Comparison of ENCODE assay signal across 8 cellular contexts in the genomic region with DNA sequence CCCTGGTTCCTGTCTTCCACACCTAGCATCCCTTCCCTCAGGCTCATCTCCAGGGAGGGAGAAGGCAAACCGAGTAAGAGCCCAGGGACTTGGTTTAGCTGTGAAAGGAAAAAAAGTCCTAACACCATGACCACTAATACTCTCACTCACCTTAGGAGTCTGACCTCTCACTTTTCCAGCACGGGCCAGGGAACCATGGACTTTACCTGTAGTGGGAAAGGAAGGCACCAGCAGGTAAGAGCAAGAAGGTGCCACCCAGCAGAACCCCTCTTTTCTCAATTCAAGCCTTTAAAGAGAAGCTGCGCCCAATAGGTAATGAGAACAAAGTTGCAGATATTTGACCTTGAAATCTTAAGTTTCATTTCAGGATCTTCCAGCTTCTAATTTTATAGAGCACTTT. TPM values are rescaled to one million over a fixed set of nuclear protein-coding genes. Genes with fewer than 3 reads are reported as not detected.
DNase-seq lines count a peak whose midpoint lies in the region; ATAC-seq, FAIRE-seq and TF ChIP-seq lines count a peak whose summit lies in the region.

No MANE protein-coding gene starts in this region.

- H3K9ac ChIP-seq in K562 (ENCODE audit: insufficient read depth in 1 of 2, low read depth in 2 of 2, low read length in 2 of 2): peak overlapping the region; percentile 98; a peak in 3 of 4 replicates

- POLR2A ChIA-PET in K562 (lab: Yijun Ruan, JAX): interaction anchor here (0.6 to 9.5 kb wide), 11 partner anchors 9 to 738 kb away, joined by 3 to 182 read pairs (median 3); a partner anchor contains a TSS

- no peaks in the 10 kb centered on the region for H3K9me1 ChIP-seq in K562 (ENCODE audit: control insufficient read depth, insufficient read depth, low read length)

- H3K9me3 ChIP-seq in left ventricle myocardium inferior (replicated peaks) (no peaks in the 10 kb centered on the region), K562 (replicated peaks; ENCODE audit: control insufficient read depth, insufficient read depth, low read depth, low read length) (no peaks in the 10 kb centered on the region), mesodermal cell (ENCODE audit: control insufficient read depth, low read length) (no peaks in the 10 kb centered on the region)

- peaks cover 4% of the 10 kb centered on the region; the same call in 1 of the 2 replicates for H4K20me1 ChIP-seq in K562 (replicated peaks; ENCODE audit: control insufficient read depth, insufficient read depth, low read length)

- in situ Hi-C loops in K562 (cut with MboI): no loop called here

- intact Hi-C loops in left ventricle myocardium inferior (cut with micrococcal nuclease): no loop called here
- intact Hi-C loops in Right ventricle myocardium superior (cut with DNase I): no loop called here
- intact Hi-C loops in K562 (cut with micrococcal nuclease): no loop called here

- WGBS in K562 (ENCODE audit: insufficient coverage, low coverage, missing lambda C conversion rate): 57% methylated on average over 3 of the region's 3 CpGs
- WGBS in mesodermal cell (ENCODE audit: insufficient coverage in 2 of 2), 2 experiments: 93% methylated on average over 2 of the region's 3 CpGs; no CpG with 5 or more reads in 1 of the 2 experiments

- H3K4me3 ChIP-seq in left ventricle myocardium inferior: peak overlapping the region; percentile 92
- H3K4me3 ChIP-seq in K562: peak overlapping the region; percentile 98
- peak overlapping the region; percentile 95 for H3K4me3 ChIP-seq in mesodermal cell (ENCODE audit: extremely low read depth, insufficient read depth, low read length, poor library complexity, severe bottlenecking)

- BruUV-seq in K562 (replicated peaks; lab: Mats Ljungman, UMichigan): no TSS peak

- no peaks in the 10 kb centered on the region for H3K27me3 ChIP-seq in left ventricle myocardium inferior (ENCODE audit: low read depth)
- no peaks in the 10 kb centered on the region for H3K27me3 ChIP-seq in K562 (ENCODE audit: control insufficient read depth in 2 of 2, insufficient read depth in 2 of 2, low read length in 2 of 2)

- H3K27ac ChIP-seq in left ventricle myocardium inferior (replicated peaks) (peak overlapping the region; percentile 92), K562 (ENCODE audit: extremely low read depth, low read depth, low read length) (peak overlapping the region; percentile 96), mesodermal cell (ENCODE audit: low read depth, low read length, severe bottlenecking) (no peak overlapping the region)

- TF ChIP-seq POLR2A in K562 (conservative IDR thresholded peaks at IDR 0.05): no peak

- CTCF ChIA-PET in K562 (lab: Yijun Ruan, JAX; ENCODE audit: low intra/inter-chr PET ratio): interaction anchor here (1.1 kb wide), 1 partner anchor 107 kb away, joined by 3 read pairs; a partner anchor contains a TSS

- TF ChIP-seq EP300 in K562 (IDR thresholded peaks at IDR 0.05; ENCODE audit: low read length): no peak

- no peak for FAIRE-seq in K562 (lab: Jason Lieb, UNC)

- H3K4me2 ChIP-seq in K562 (ENCODE audit: insufficient read depth, low read length): peak overlapping the region; percentile 100

- no peak overlapping the region for H2AFZ ChIP-seq in K562 (ENCODE audit: low read depth, low read length)

- TF ChIP-seq RAD21 in K562 (CRISPR knock-in tag; conservative IDR thresholded peaks at IDR 0.05 in 1 of 2, IDR thresholded peaks at IDR 0.05 in 1 of 2): no peak

- peaks cover 60% of the 10 kb centered on the region for H3K4me1 ChIP-seq in left ventricle myocardium inferior
- peaks cover 21 to 34% of the 10 kb centered on the region in 2 experiments; a peak in 4 of 5 replicates for H3K4me1 ChIP-seq in K562 (replicated peaks in 1 of 2; ENCODE audit: control insufficient read depth in 2 of 2, insufficient read depth in 2 of 2, low read length in 2 of 2)
- peaks cover 11% of the 10 kb centered on the region for H3K4me1 ChIP-seq in mesodermal cell (ENCODE audit: control insufficient read depth, insufficient read depth, low read length, poor library complexity, severe bottlenecking)

- TF ChIP-seq CTCF in left ventricle myocardium inferior (IDR thresholded peaks at IDR 0.05; ENCODE audit: borderline replicate concordance): no peak
- TF ChIP-seq CTCF in K562 (IDR thresholded peaks at IDR 0.05 in 2 of 3, conservative IDR thresholded peaks at IDR 0.05 in 1 of 3; ENCODE audit: insufficient read depth in 2 of 3, low read depth in 1 of 3, low read length in 3 of 3): no peak

- peaks cover 73% of the 10 kb centered on the region for H3K79me2 ChIP-seq in K562 (ENCODE audit: control insufficient read depth, insufficient read depth, low read length)

- ATAC-seq in Right ventricle myocardium superior (ENCODE audit: poor library complexity) (no peak), K562 (no peak), GM19455 (IDR thresholded peaks at IDR 0.05; ENCODE audit: unreplicated experiment) (no peak)

- DNase-seq in left ventricle myocardium inferior: no peak
- DNase-seq in Right ventricle myocardium superior: no peak
- DNase-seq in K562 (ENCODE audit: extremely low read depth in 1 of 4, low spot score in 3 of 4): peak in 1 of 4 experiments; percentile 3
- no peak for DNase-seq in middle frontal gyrus (ENCODE audit: extremely low spot score, low spot score)
- DNase-seq in NCI-H345 treated with DMSO at 0.1 percent for 48 hours (lab: John Stamatoyannopoulos, UW; ENCODE audit: unreplicated experiment): no peak
- DNase-seq in NCI-H2107 (lab: John Stamatoyannopoulos, UW): no peak

- peaks cover 54% of the 10 kb centered on the region for H3K36me3 ChIP-seq in left ventricle myocardium inferior
- H3K36me3 ChIP-seq in K562 (ENCODE audit: control insufficient read depth, insufficient read depth, low read length): peaks cover 71% of the 10 kb centered on the region
- peaks cover 67% of the 10 kb centered on the region for H3K36me3 ChIP-seq in mesodermal cell (ENCODE audit: control insufficient read depth, insufficient read depth, low read length)

RNA-seq across cellular contexts. Expression of a gene that starts 1.1 kb away (rescaled TPM):
- 629 TPM for total RNA-seq in left ventricle myocardium inferior
- total RNA-seq in Right ventricle myocardium superior: 666 TPM
- total RNA-seq in K562 (2011; cell fraction: chromatin; rRNA removed; ENCODE audit: low replicate concordance): 85.1 and 161 TPM in 2 replicates
- 307 and 365 TPM in 2 replicates for total RNA-seq in K562 (2011; cell fraction: nucleolus; rRNA removed)
- 257 and 358 TPM in 2 replicates for total RNA-seq in K562 (2011; cell fraction: nucleoplasm; rRNA removed)
- total RNA-seq in K562 (2014; rRNA removed): 1,447 and 1,737 TPM in 2 replicates
- 702 and 715 TPM in 2 replicates for total RNA-seq in K562 (2014; rRNA removed; fragmentation: Illumina TruSeq; extraction: Trizol)
- total RNA-seq in K562 (2015; rRNA removed; fragmentation: Illumina TruSeq; extraction: Trizol): 990 and 995 TPM in 2 replicates
- total RNA-seq in K562 (2021): 1,380 and 1,521 TPM in 2 replicates
- polyA plus RNA-seq in K562 (2011; rRNA removed): 562 and 568 TPM in 2 replicates
- polyA plus RNA-seq in K562 (2011; cell fraction: cytosol; rRNA removed): 741 and 1,178 TPM in 2 replicates
- 380 and 503 TPM in 2 replicates for polyA plus RNA-seq in K562 (2011; cell fraction: nucleus; rRNA removed)
- 1,837 and 2,123 TPM in 2 replicates for polyA plus RNA-seq in K562 (2012)
- 942 and 1,036 TPM in 2 replicates for polyA plus RNA-seq in K562 (2014; fragmentation: Illumina TruSeq; extraction: Trizol)
- 100 to 1,000 TPM; 433 to 575 TPM for polyA plus RNA-seq in K562 (2014; fragmentation: Nextera tagmentation; extraction: Ambion mirVana)
- polyA plus RNA-seq in K562 (2014; rRNA removed): 1,498 and 1,827 TPM in 2 replicates
- polyA minus RNA-seq in K562 (2011; rRNA and poly(A)+ RNA removed): 236 and 263 TPM in 2 replicates
- 352 and 386 TPM in 2 replicates for polyA minus RNA-seq in K562 (2011; cell fraction: cytosol; rRNA and poly(A)+ RNA removed)
- polyA minus RNA-seq in K562 (2011; cell fraction: nucleus; rRNA and poly(A)+ RNA removed): 98.0 and 181 TPM in 2 replicates
- polyA plus RNA-seq in mesodermal cell (2013, experiment 1 of 2): 921 TPM
- 789 TPM for polyA plus RNA-seq in mesodermal cell (2013, experiment 2 of 2)

RNA-seq across cellular contexts. Expression of a gene that starts 1.3 kb away (rescaled TPM):
- total RNA-seq in left ventricle myocardium inferior: 32.1 TPM
- 33.5 TPM for total RNA-seq in Right ventricle myocardium superior
- total RNA-seq in K562 (2011; cell fraction: chromatin; rRNA removed; ENCODE audit: low replicate concordance): 22.2 and 52.3 TPM in 2 replicates
- total RNA-seq in K562 (2011; cell fraction: nucleolus; rRNA removed): 45.3 and 47.5 TPM in 2 replicates
- total RNA-seq in K562 (2011; cell fraction: nucleoplasm; rRNA removed): 43.8 and 56.6 TPM in 2 replicates
- total RNA-seq in K562 (2014; rRNA removed): 129 and 180 TPM in 2 replicates
- 65.5 and 74.3 TPM in 2 replicates for total RNA-seq in K562 (2014; rRNA removed; fragmentation: Illumina TruSeq; extraction: Trizol)
- 78.2 and 83.1 TPM in 2 replicates for total RNA-seq in K562 (2015; rRNA removed; fragmentation: Illumina TruSeq; extraction: Trizol)
- total RNA-seq in K562 (2021): 86.8 and 88.5 TPM in 2 replicates
- polyA plus RNA-seq in K562 (2011; rRNA removed): 96.1 and 97.2 TPM in 2 replicates
- polyA plus RNA-seq in K562 (2011; cell fraction: cytosol; rRNA removed): 145 and 172 TPM in 2 replicates
- polyA plus RNA-seq in K562 (2011; cell fraction: nucleus; rRNA removed): 33.4 and 33.6 TPM in 2 replicates
- 67.5 and 83.2 TPM in 2 replicates for polyA plus RNA-seq in K562 (2012)
- 123 and 127 TPM in 2 replicates for polyA plus RNA-seq in K562 (2014; fragmentation: Illumina TruSeq; extraction: Trizol)
- polyA plus RNA-seq in K562 (2014; fragmentation: Nextera tagmentation; extraction: Ambion mirVana): 100 to 1,000 TPM in 1 of 2 experiments, 10 to 100 TPM in 1; 76.2 to 132 TPM
- 91.2 and 112 TPM in 2 replicates for polyA plus RNA-seq in K562 (2014; rRNA removed)
- polyA minus RNA-seq in K562 (2011; rRNA and poly(A)+ RNA removed): 44.7 and 62.6 TPM in 2 replicates
- 33.6 and 45.3 TPM in 2 replicates for polyA minus RNA-seq in K562 (2011; cell fraction: cytosol; rRNA and poly(A)+ RNA removed)
- polyA minus RNA-seq in K562 (2011; cell fraction: nucleus; rRNA and poly(A)+ RNA removed): 14.1 and 19.7 TPM in 2 replicates
- polyA plus RNA-seq in mesodermal cell (2013, experiment 1 of 2): 38.0 TPM
- 31.1 TPM for polyA plus RNA-seq in mesodermal cell (2013, experiment 2 of 2)

RNA-seq across cellular contexts. Expression of a gene that starts 3.3 kb away (rescaled TPM):
- total RNA-seq in left ventricle myocardium inferior (6.1 TPM), Right ventricle myocardium superior (5.7 TPM), K562 (2014; rRNA removed) (39.0 and 49.0 TPM in 2 replicates), K562 (2014; rRNA removed; fragmentation: Illumina TruSeq; extraction: Trizol) (0.35 and 0.76 TPM in 2 replicates), K562 (2015; rRNA removed; fragmentation: Illumina TruSeq; extraction: Trizol) (7.0 and 8.6 TPM in 2 replicates), K562 (2021) (27.2 and 29.6 TPM in 2 replicates)
- 0.99 and 8.1 TPM in 2 replicates for total RNA-seq in K562 (2011; cell fraction: chromatin; rRNA removed; ENCODE audit: low replicate concordance)
- total RNA-seq in K562 (2011; cell fraction: nucleolus; rRNA removed): 15.7 and 18.9 TPM in 2 replicates
- 4.7 and 5.3 TPM in 2 replicates for total RNA-seq in K562 (2011; cell fraction: nucleoplasm; rRNA removed)
- polyA plus RNA-seq in K562 (2011; rRNA removed) (2.5 and 3.7 TPM in 2 replicates), K562 (2014; fragmentation: Illumina TruSeq; extraction: Trizol) (0.59 and 2.9 TPM in 2 replicates), K562 (2014; fragmentation: Nextera tagmentation; extraction: Ambion mirVana) (under 1 TPM; 0.08 to 0.20 TPM), K562 (2014; rRNA removed) (23.4 and 24.3 TPM in 2 replicates)
- polyA plus RNA-seq in K562 (2011; cell fraction: cytosol; rRNA removed): 5.0 and 29.5 TPM in 2 replicates
- polyA plus RNA-seq in K562 (2011; cell fraction: nucleus; rRNA removed): 4.7 and 9.8 TPM in 2 replicates
- polyA plus RNA-seq in K562 (2012): 14.0 and 16.6 TPM in 2 replicates
- 0.84 and 1.1 TPM in 2 replicates for polyA minus RNA-seq in K562 (2011; rRNA and poly(A)+ RNA removed)
- 9.6 and 11.8 TPM in 2 replicates for polyA minus RNA-seq in K562 (2011; cell fraction: cytosol; rRNA and poly(A)+ RNA removed)
- polyA minus RNA-seq in K562 (2011; cell fraction: nucleus; rRNA and poly(A)+ RNA removed): 15.5 and 18.7 TPM in 2 replicates
- polyA plus RNA-seq in mesodermal cell (2013, experiment 1 of 2): 7.3 TPM
- 4.8 TPM for polyA plus RNA-seq in mesodermal cell (2013, experiment 2 of 2)

RNA-seq across cellular contexts. Expression of a gene that starts 9.2 kb away (rescaled TPM):
- total RNA-seq in left ventricle myocardium inferior (56.7 TPM), Right ventricle myocardium superior (72.4 TPM), K562 (2014; rRNA removed) (18.6 and 20.6 TPM in 2 replicates), K562 (2014; rRNA removed; fragmentation: Illumina TruSeq; extraction: Trizol) (3.2 and 3.7 TPM in 2 replicates), K562 (2015; rRNA removed; fragmentation: Illumina TruSeq; extraction: Trizol) (7.0 and 7.9 TPM in 2 replicates), K562 (2021) (21.4 and 21.8 TPM in 2 replicates)
- 31.4 and 105 TPM in 2 replicates for total RNA-seq in K562 (2011; cell fraction: chromatin; rRNA removed; ENCODE audit: low replicate concordance)
- 91.9 and 106 TPM in 2 replicates for total RNA-seq in K562 (2011; cell fraction: nucleolus; rRNA removed)
- 59.6 and 61.8 TPM in 2 replicates for total RNA-seq in K562 (2011; cell fraction: nucleoplasm; rRNA removed)
- polyA plus RNA-seq in K562 (2011; rRNA removed) (14.6 and 35.3 TPM in 2 replicates), K562 (2014; fragmentation: Illumina TruSeq; extraction: Trizol) (14.3 and 18.6 TPM in 2 replicates), K562 (2014; fragmentation: Nextera tagmentation; extraction: Ambion mirVana) (1 to 10 TPM; 1.2 to 1.4 TPM), K562 (2014; rRNA removed) (20.4 and 22.0 TPM in 2 replicates)
- 34.6 and 38.1 TPM in 2 replicates for polyA plus RNA-seq in K562 (2011; cell fraction: cytosol; rRNA removed)
- polyA plus RNA-seq in K562 (2011; cell fraction: nucleus; rRNA removed): 109 and 130 TPM in 2 replicates
- polyA plus RNA-seq in K562 (2012): 18.6 and 23.4 TPM in 2 replicates
- polyA minus RNA-seq in K562 (2011; rRNA and poly(A)+ RNA removed): 10.6 and 12.1 TPM in 2 replicates
- polyA minus RNA-seq in K562 (2011; cell fraction: cytosol; rRNA and poly(A)+ RNA removed): 9.4 and 15.1 TPM in 2 replicates
- polyA minus RNA-seq in K562 (2011; cell fraction: nucleus; rRNA and poly(A)+ RNA removed): 27.9 and 40.7 TPM in 2 replicates
- polyA plus RNA-seq in mesodermal cell (2013, experiment 1 of 2): 40.0 TPM
- 40.8 TPM for polyA plus RNA-seq in mesodermal cell (2013, experiment 2 of 2)

RNA-seq across cellular contexts. Expression of a gene that starts 13.5 kb away (rescaled TPM):
- total RNA-seq in left ventricle myocardium inferior: 25.6 TPM
- total RNA-seq in Right ventricle myocardium superior: 29.9 TPM
- total RNA-seq in K562 (2011; cell fraction: chromatin; rRNA removed; ENCODE audit: low replicate concordance): 160 and 411 TPM in 2 replicates
- 212 and 239 TPM in 2 replicates for total RNA-seq in K562 (2011; cell fraction: nucleolus; rRNA removed)
- 199 and 204 TPM in 2 replicates for total RNA-seq in K562 (2011; cell fraction: nucleoplasm; rRNA removed)
- 9.9 and 10.7 TPM in 2 replicates for total RNA-seq in K562 (2014; rRNA removed)
- 7.3 and 9.8 TPM in 2 replicates for total RNA-seq in K562 (2014; rRNA removed; fragmentation: Illumina TruSeq; extraction: Trizol)
- 8.0 and 8.7 TPM in 2 replicates for total RNA-seq in K562 (2015; rRNA removed; fragmentation: Illumina TruSeq; extraction: Trizol)
- 42.7 and 47.4 TPM in 2 replicates for total RNA-seq in K562 (2021)
- polyA plus RNA-seq in K562 (2011; rRNA removed): 13.1 and 36.5 TPM in 2 replicates
- polyA plus RNA-seq in K562 (2011; cell fraction: cytosol; rRNA removed): 20.0 and 43.0 TPM in 2 replicates
- 131 and 155 TPM in 2 replicates for polyA plus RNA-seq in K562 (2011; cell fraction: nucleus; rRNA removed)
- 34.0 and 57.6 TPM in 2 replicates for polyA plus RNA-seq in K562 (2012)
- 38.5 and 40.1 TPM in 2 replicates for polyA plus RNA-seq in K562 (2014; fragmentation: Illumina TruSeq; extraction: Trizol)
- under 1 TPM; 0.41 to 0.63 TPM for polyA plus RNA-seq in K562 (2014; fragmentation: Nextera tagmentation; extraction: Ambion mirVana)
- 19.1 and 19.3 TPM in 2 replicates for polyA plus RNA-seq in K562 (2014; rRNA removed)
- polyA minus RNA-seq in K562 (2011; rRNA and poly(A)+ RNA removed): 62.5 and 65.5 TPM in 2 replicates
- polyA minus RNA-seq in K562 (2011; cell fraction: cytosol; rRNA and poly(A)+ RNA removed): 37.2 and 49.5 TPM in 2 replicates
- 49.5 and 75.9 TPM in 2 replicates for polyA minus RNA-seq in K562 (2011; cell fraction: nucleus; rRNA and poly(A)+ RNA removed)
- 39.7 TPM for polyA plus RNA-seq in mesodermal cell (2013, experiment 1 of 2)
- polyA plus RNA-seq in mesodermal cell (2013, experiment 2 of 2): 33.4 TPM
